Comparison of ENCODE assay signal across 8 cellular contexts in the genomic region with DNA sequence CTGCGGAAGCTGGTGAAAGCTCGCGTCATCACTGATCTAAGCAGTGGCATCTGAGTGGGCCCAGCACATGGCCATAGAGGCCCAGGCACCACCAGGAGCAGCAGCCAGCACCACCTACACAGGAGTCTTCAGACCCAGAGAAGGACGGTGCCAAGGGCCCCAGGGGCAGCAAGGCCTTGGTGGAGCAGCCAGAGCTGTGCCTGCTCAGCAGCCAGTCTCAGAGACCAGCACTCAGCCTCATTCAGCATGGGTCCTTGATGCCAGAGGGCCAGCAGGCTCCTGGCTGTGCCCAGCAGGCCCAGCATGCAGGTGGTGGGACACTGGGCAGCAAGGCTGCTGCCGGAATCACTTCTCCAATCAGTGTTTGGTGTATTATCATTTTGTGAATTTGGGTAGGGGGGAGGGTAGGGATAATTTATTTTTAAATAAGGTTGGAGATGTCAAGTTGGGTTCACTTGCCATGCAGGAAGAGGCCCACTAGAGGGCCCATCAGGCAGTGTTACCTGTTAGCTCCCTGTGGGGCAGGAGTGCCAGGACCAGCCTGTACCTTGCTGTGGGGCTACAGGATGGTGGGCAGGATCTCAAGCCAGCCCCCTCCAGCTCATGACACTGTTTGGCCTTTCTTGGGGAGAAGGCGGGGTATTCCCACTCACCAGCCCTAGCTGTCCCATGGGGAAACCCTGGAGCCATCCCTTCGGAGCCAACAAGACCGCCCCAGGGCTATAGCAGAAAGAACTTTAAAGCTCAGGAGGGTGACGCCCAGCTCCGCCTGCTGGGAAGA. TPM values are rescaled to one million over a fixed set of nuclear protein-coding genes. Genes with fewer than 3 reads are reported as not detected.
DNase-seq lines count a peak whose midpoint lies in the region; ATAC-seq, FAIRE-seq and TF ChIP-seq lines count a peak whose summit lies in the region.

No MANE protein-coding gene starts in this region.

- H3K4me3 ChIP-seq in right atrium auricular region = no peak overlapping the region
- no peak overlapping the region for H3K4me3 ChIP-seq in right cardiac atrium (ENCODE audit: low read length)
- H3K4me3 ChIP-seq in thyroid gland (replicated peaks in 1 of 3) = no peak overlapping the region
- H3K4me3 ChIP-seq in ovary = no peak overlapping the region

- ATAC-seq in right cardiac atrium = no peak
- ATAC-seq in GM19397 (IDR thresholded peaks at IDR 0.05; ENCODE audit: unreplicated experiment) = no peak

- H3K27me3 ChIP-seq in right atrium auricular region (peaks cover 0 to 3% of the 10 kb centered on the region in 2 donors), right cardiac atrium (ENCODE audit: control insufficient read depth, insufficient read depth) (no peaks in the 10 kb centered on the region), thyroid gland (no peaks in the 10 kb centered on the region), ovary (no peaks in the 10 kb centered on the region)

- H3K9me3 ChIP-seq in right atrium auricular region = no peaks in the 10 kb centered on the region
- no peaks in the 10 kb centered on the region for H3K9me3 ChIP-seq in right cardiac atrium (ENCODE audit: control insufficient read depth, low read length)
- no peaks in the 10 kb centered on the region for H3K9me3 ChIP-seq in thyroid gland
- no peaks in the 10 kb centered on the region for H3K9me3 ChIP-seq in ovary

- no peak for DNase-seq in right atrium auricular region (ENCODE audit: low spot score)
- DNase-seq in right cardiac atrium = no peak
- peak; percentile 71 for DNase-seq in NCI-H510A treated with DMSO at 0.1 percent for 48 hours (lab: John Stamatoyannopoulos, UW)
- DNase-seq in erythroblast (lab: John Stamatoyannopoulos, UW) = peak; percentile 26 to 58
- peak in 1 of 2 donors; percentile 22 for DNase-seq in thyroid gland
- no peak for DNase-seq in ovary
- no peak for DNase-seq in frontal cortex (ENCODE audit: low spot score in 2 of 2)

- whole genome bisulfite sequencing in right cardiac atrium = 95% methylated on average over 10 of the region's 10 CpGs
- WGBS in thyroid gland, 2 donors = 93 to 95% methylated on average over 9 to 10 of the region's 10 CpGs
- 93 to 97% (median 96%) methylated on average over 10 of the region's 10 CpGs for WGBS in ovary, 3 donors

- TF ChIP-seq CTCF in right atrium auricular region (IDR thresholded peaks at IDR 0.05) (peak; percentile 18 to 32), thyroid gland (IDR thresholded peaks at IDR 0.05) (peak in 5 of 6 experiments; percentile 0 to 43 (median 33)), ovary (IDR thresholded peaks at IDR 0.05) (no peak)

- peaks cover 0 to 21% of the 10 kb centered on the region in 2 donors for H3K4me1 ChIP-seq in right atrium auricular region
- no peaks in the 10 kb centered on the region for H3K4me1 ChIP-seq in right cardiac atrium (ENCODE audit: control insufficient read depth, insufficient read depth, low read length)
- peaks cover 10 to 22% of the 10 kb centered on the region in 2 donors for H3K4me1 ChIP-seq in thyroid gland
- peaks cover 4% of the 10 kb centered on the region for H3K4me1 ChIP-seq in ovary (ENCODE audit: insufficient read depth)

- TF ChIP-seq EP300 in ovary (IDR thresholded peaks at IDR 0.05) = no peak

- no peak for FAIRE-seq in frontal cortex (lab: Jason Lieb, UNC)

- TF ChIP-seq POLR2A in erythroblast (IDR thresholded peaks at IDR 0.05; ENCODE audit: low read length) = no peak
- TF ChIP-seq POLR2A in thyroid gland (IDR thresholded peaks at IDR 0.05) = no peak
- TF ChIP-seq POLR2A in ovary (IDR thresholded peaks at IDR 0.05) = no peak

- intact Hi-C loops in right cardiac atrium (cut with DNase I) (loop anchor here in 1 of 4 donors (5.0 kb wide), 1 partner anchor 168 kb away; no protein-coding TSS in a partner anchor), thyroid gland (cut with DNase I) (loop anchor here (5.0 kb wide), 1 partner anchor 403 kb away; no protein-coding TSS in a partner anchor), ovary (cut with DNase I) (loop anchor here (5.0 to 10.0 kb wide), 4 partner anchors 163 to 706 kb away; partner anchors contain the start of gene PTPRF (in 1 of the 4))

- H3K36me3 ChIP-seq in right atrium auricular region (no peaks in the 10 kb centered on the region), thyroid gland (no peaks in the 10 kb centered on the region), ovary (no peaks in the 10 kb centered on the region)

- no peak overlapping the region for H3K27ac ChIP-seq in right atrium auricular region
- no peak overlapping the region for H3K27ac ChIP-seq in right cardiac atrium (ENCODE audit: low read length)
- no peak overlapping the region for H3K27ac ChIP-seq in thyroid gland
- H3K27ac ChIP-seq in ovary = no peak overlapping the region

RNA-seq across cellular contexts. Expression of gene ARTN, which starts 3.2 kb away (rescaled TPM):
- total RNA-seq in right atrium auricular region (under 1 TPM in 1 of 2 donors, not detected in 1; 0.75 TPM), right cardiac atrium (1 to 10 TPM in 1 of 4 donors, under 1 TPM in 3; 0.40 to 1.3 (median 0.52) TPM), thyroid gland (1 to 10 TPM in 2 of 4 donors, under 1 TPM in 2; 0.40 to 2.0 (median 0.80) TPM), ovary (1 to 10 TPM in 3 of 7 donors, under 1 TPM in 4; 0.72 to 1.3 (median 0.92) TPM), frontal cortex (under 0.01 TPM)
- polyA plus RNA-seq in right cardiac atrium (0.34 TPM), ovary (under 1 TPM in 1 of 2 donors, not detected in 1; 0.75 TPM)

RNA-seq across cellular contexts. Expression of gene IPO13, which starts 16.4 kb away (rescaled TPM):
- total RNA-seq in right atrium auricular region = 10 to 100 TPM; 25.9 to 28.1 TPM
- total RNA-seq in right cardiac atrium = 10 to 100 TPM; 25.5 to 31.2 (median 29.2) TPM
- 18.6 TPM for polyA plus RNA-seq in right cardiac atrium
- 10 to 100 TPM; 21.1 to 48.1 (median 42.0) TPM for total RNA-seq in thyroid gland
- total RNA-seq in ovary = 10 to 100 TPM in 6 of 7 donors, 1 to 10 TPM in 1; 8.6 to 30.3 (median 20.9) TPM
- 10 to 100 TPM in 1 of 2 donors, 1 to 10 TPM in 1; 10.0 to 15.3 TPM for polyA plus RNA-seq in ovary
- 13.9 TPM for total RNA-seq in frontal cortex

RNA-seq across cellular contexts. Expression of gene DPH2, which starts 39.5 kb away (rescaled TPM):
- 10 to 100 TPM; 20.5 to 23.0 TPM for total RNA-seq in right atrium auricular region
- total RNA-seq in right cardiac atrium = 10 to 100 TPM; 14.2 to 19.0 (median 15.4) TPM
- polyA plus RNA-seq in right cardiac atrium = 10.7 TPM
- 10 to 100 TPM; 13.4 to 26.7 (median 22.3) TPM for total RNA-seq in thyroid gland
- 10 to 100 TPM in 6 of 7 donors, 1 to 10 TPM in 1; 7.2 to 27.0 (median 16.2) TPM for total RNA-seq in ovary
- polyA plus RNA-seq in ovary = 10 to 100 TPM in 1 of 2 donors, 1 to 10 TPM in 1; 8.5 to 12.7 TPM
- total RNA-seq in frontal cortex = 12.2 TPM

RNA-seq across cellular contexts. Expression of gene ATP6V0B, which starts 44.4 kb away (rescaled TPM):
- total RNA-seq in right atrium auricular region (100 to 1,000 TPM; 108 to 154 TPM), right cardiac atrium (100 to 1,000 TPM in 2 of 4 donors, 10 to 100 TPM in 2; 76.9 to 118 (median 99.2) TPM), thyroid gland (100 to 1,000 TPM; 128 to 302 (median 216) TPM), ovary (100 to 1,000 TPM in 1 of 7 donors, 10 to 100 TPM in 6; 46.1 to 108 (median 66.9) TPM), frontal cortex (265 TPM)
- polyA plus RNA-seq in right cardiac atrium (111 TPM), ovary (10 to 100 TPM; 74.4 to 76.1 TPM)

RNA-seq across cellular contexts. Expression of gene B4GALT2, which starts 48.7 kb away (rescaled TPM):
- total RNA-seq in right atrium auricular region (10 to 100 TPM; 33.0 to 48.5 TPM), right cardiac atrium (10 to 100 TPM; 30.5 to 39.1 (median 34.5) TPM), thyroid gland (10 to 100 TPM; 22.3 to 30.3 (median 24.7) TPM), ovary (10 to 100 TPM; 11.9 to 51.3 (median 33.9) TPM), frontal cortex (119 TPM)
- polyA plus RNA-seq in right cardiac atrium (29.3 TPM), ovary (10 to 100 TPM; 14.4 to 22.1 TPM)

Comparison
In these comparisons a context has a peak if more than half of its experiments do, and no peak if none do; other contexts are left out.
1. DNase-seq: peak in NCI-H510A treated with DMSO at 0.1 percent for 48 hours (single experiment) and erythroblast (2 of 2); none in right atrium auricular region (single experiment), right cardiac atrium (0 of 3), ovary (0 of 5) and frontal cortex (0 of 2).
2. CTCF ChIP-seq: peak in right atrium auricular region (2 of 2) and thyroid gland (5 of 6); none in ovary (0 of 3).